19 cellular contexts compared by ENCODE assay signal in the genomic region with DNA sequence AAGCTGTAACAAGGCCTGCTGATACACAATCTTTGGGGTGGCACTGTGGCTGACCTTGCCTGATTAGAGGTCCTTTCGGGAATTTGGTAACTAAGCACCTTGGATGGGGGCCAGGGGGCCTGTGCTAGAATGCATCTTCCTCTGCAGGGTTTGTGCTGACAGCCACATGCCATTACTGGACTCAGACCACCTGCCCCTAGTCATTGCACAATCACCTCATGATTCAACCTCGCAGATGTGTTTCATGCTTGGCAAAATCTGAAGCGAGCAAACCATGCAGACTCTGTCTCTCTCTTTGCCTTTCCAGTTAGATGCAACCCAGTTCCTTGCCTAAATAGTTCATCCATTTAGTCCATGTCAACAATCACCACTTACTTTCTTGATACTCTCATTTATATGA.
DNase-seq lines count a peak whose midpoint lies in the region; ATAC-seq, FAIRE-seq and TF ChIP-seq lines count a peak whose summit lies in the region.
"Had no signal": no experiment of that assay in that cellular context is flagged by ENCODE, and none has a peak within 500 bp of the region (broad histone marks: within the 10 kb centered on the region; RNA-seq: fewer than 3 reads in every experiment).

No MANE protein-coding gene starts in this region.

- no peaks in the 10 kb centered on the region for H3K27me3 ChIP-seq in ovary
- H3K27me3 ChIP-seq: body of pancreas, neural progenitor cell had no signal

- TF ChIP-seq CTCF in ovary (IDR thresholded peaks at IDR 0.05), result no peak

- WGBS in ovary, 3 donors, result 53 to 80% (median 67%) methylated on average over 3 of the region's 3 CpGs

- no peak for ATAC-seq in HG02798 (IDR thresholded peaks at IDR 0.05; ENCODE audit: poor library complexity, unreplicated experiment)
- ATAC-seq: body of pancreas had no signal

- no peak overlapping the region for H3K27ac ChIP-seq in ovary
- H3K27ac ChIP-seq: body of pancreas, neural progenitor cell, WERI-Rb-1 had no signal

- no peaks in the 10 kb centered on the region for H3K9me3 ChIP-seq in ovary
- H3K9me3 ChIP-seq: body of pancreas had no signal

- TF ChIP-seq EP300 in ovary (IDR thresholded peaks at IDR 0.05), result no peak

- no peak overlapping the region for H3K4me3 ChIP-seq in ovary
- H3K4me3 ChIP-seq: body of pancreas, neural progenitor cell had no signal

- peak; percentile 80 for FAIRE-seq in RCC 7860 (lab: Jason Lieb, UNC)
- FAIRE-seq: endometrium, H1, islet of Langerhans had no signal

- no peak for TF ChIP-seq POLR2A in ovary (IDR thresholded peaks at IDR 0.05)

- intact Hi-C loops in ovary (cut with DNase I), result loop anchor here in 1 of 4 donors (10.0 kb wide), 1 partner anchor 96 kb away; a partner anchor contains a TSS

- DNase-seq in GM04503 (ENCODE audit: low read depth) (peak; percentile 34), RCC 7860 (ENCODE audit: low spot score) (peak; percentile 53), fibroblast of the conjunctiva (ENCODE audit: low read depth) (peak; percentile 81), ovary (peak in 3 of 5 donors; percentile 41 to 65 (median 44)), Ammon's horn (ENCODE audit: low spot score) (no peak), DMS53 treated with DMSO at 0.1 percent for 48 hours (lab: John Stamatoyannopoulos, UW; ENCODE audit: unreplicated experiment) (no peak), SIG-M5 treated with dmso at 0.1 percent for 504 hours (lab: John Stamatoyannopoulos, UW; ENCODE audit: unreplicated experiment) (no peak)
- DNase-seq: activated T-cell treated with anti-CD3 and anti-CD28 coated beads, Interleukin-2, amount 50 U/mL, for 24 hours; COR-L47; Kasumi-1; NCI-H446; RPMI8226; WERI-Rb-1 had no signal

- peaks cover 5% of the 10 kb centered on the region for H3K4me1 ChIP-seq in ovary (ENCODE audit: insufficient read depth)

- H3K36me3 ChIP-seq in ovary, result no peaks in the 10 kb centered on the region
- H3K36me3 ChIP-seq: neural progenitor cell, WERI-Rb-1 had no signal

Comparison
In these comparisons a context has a peak if more than half of its experiments do, and no peak if none do; other contexts are left out.
1. DNase-seq: peak in GM04503 (single experiment), RCC 7860 (single experiment), fibroblast of the conjunctiva (single experiment) and ovary (3 of 5); none in Ammon's horn (single experiment), DMS53 treated with DMSO at 0.1 percent for 48 hours (single experiment) and SIG-M5 treated with dmso at 0.1 percent for 504 hours (single experiment).